ENCODE assay signal across 1 cellular context in genomic region chr2:8634466-8635172, GRCh38.
TF ChIP-seq lines count a peak whose summit lies in the region.

No MANE protein-coding gene starts in this region.

TF ChIP-seq in HepG2, 621 proteins besides CTCF, POLR2A, EP300 and RAD21 (continued from another document and continues in another):
- TF ChIP-seq ZNF407 (CRISPR knock-in tag; IDR thresholded peaks at IDR 0.05; ENCODE audit: not compliant biosample characterization) (peak; percentile 16), CC2D1A (CRISPR knock-in tag; IDR thresholded peaks at IDR 0.05) (no peak), ZBTB37 (CRISPR knock-in tag; IDR thresholded peaks at IDR 0.05) (no peak), NAIF1 (CRISPR knock-in tag; IDR thresholded peaks at IDR 0.05; ENCODE audit: borderline replicate concordance) (no peak), ZNF550 (CRISPR knock-in tag; IDR thresholded peaks at IDR 0.05; ENCODE audit: borderline replicate concordance) (no peak), ZNF557 (CRISPR knock-in tag; IDR thresholded peaks at IDR 0.05) (no peak), ZNF501 (CRISPR knock-in tag; IDR thresholded peaks at IDR 0.05) (0 out of 2 replicates have a peak, but pooled peaks have one; percentile 0), SALL1 (CRISPR knock-in tag; IDR thresholded peaks at IDR 0.05) (no peak), MLXIP (CRISPR knock-in tag; IDR thresholded peaks at IDR 0.05; ENCODE audit: borderline replicate concordance) (no peak), MNT (IDR thresholded peaks at IDR 0.05) (no peak), KDM3A (CRISPR knock-in tag; IDR thresholded peaks at IDR 0.05; ENCODE audit: low read depth) (no peak), ZBTB4 (CRISPR knock-in tag; IDR thresholded peaks at IDR 0.05; ENCODE audit: borderline replicate concordance) (no peak), SIX1 (CRISPR knock-in tag; IDR thresholded peaks at IDR 0.05; ENCODE audit: borderline replicate concordance) (no peak), TP53 (CRISPR knock-in tag; conservative IDR thresholded peaks at IDR 0.05) (no peak), ZNF83 (CRISPR knock-in tag; IDR thresholded peaks at IDR 0.05; ENCODE audit: borderline replicate concordance) (0 out of 2 replicates have a peak, but pooled peaks have one; percentile 6), MLLT10 (CRISPR knock-in tag; IDR thresholded peaks at IDR 0.05) (no peak), ZBTB49 (CRISPR knock-in tag; IDR thresholded peaks at IDR 0.05; ENCODE audit: borderline replicate concordance) (no peak), RELA (CRISPR knock-in tag; IDR thresholded peaks at IDR 0.05) (no peak), ZNF563 (CRISPR knock-in tag; IDR thresholded peaks at IDR 0.05) (no peak), SRSF1 (optimal IDR thresholded peaks at IDR 0.05; ENCODE audit: low read depth, low read length) (no peak), KLF6 (CRISPR knock-in tag; IDR thresholded peaks at IDR 0.05) (no peak), SIX4 (CRISPR knock-in tag; IDR thresholded peaks at IDR 0.05) (no peak), ZNF543 (CRISPR knock-in tag; IDR thresholded peaks at IDR 0.05) (no peak), NRL (CRISPR knock-in tag; IDR thresholded peaks at IDR 0.05; ENCODE audit: borderline replicate concordance) (peak; percentile 61), ZGPAT (CRISPR knock-in tag; IDR thresholded peaks at IDR 0.05) (no peak), AGO1 (IDR thresholded peaks at IDR 0.05; ENCODE audit: low read depth, low read length, poor library complexity, severe bottlenecking) (no peak), HBP1 (CRISPR knock-in tag; IDR thresholded peaks at IDR 0.05; ENCODE audit: low read depth) (no peak), E2F5 (CRISPR knock-in tag; conservative IDR thresholded peaks at IDR 0.05) (no peak)
